Comparison of ENCODE assay signal across 8 cellular contexts in genomic region chrX:30504309-30504708, GRCh38.
DNase-seq lines count a peak whose midpoint lies in the region; ATAC-seq and TF ChIP-seq lines count a peak whose summit lies in the region.

No MANE protein-coding gene starts in this region.

- H3K4me3 Mint-ChIP-seq in H9: no peak overlapping the region
- no peak overlapping the region for H3K4me3 Mint-ChIP-seq in glutamatergic neuron (ENCODE audit: unreplicated experiment)
- no peak overlapping the region for H3K4me3 Mint-ChIP-seq in CD8-positive, alpha-beta memory T cell

- H3K27ac ChIP-seq in H9 (ENCODE audit: insufficient read length, low read depth, low read length): no peak overlapping the region
- no peak overlapping the region for H3K27ac ChIP-seq in CD8-positive, alpha-beta memory T cell (ENCODE audit: low read depth, low read length)

- no peak overlapping the region for H3K23ac ChIP-seq in H9 (ENCODE audit: insufficient read length, low read depth, low read length)

- ATAC-seq in GM18519 (IDR thresholded peaks at IDR 0.05; ENCODE audit: low FRiP score, unreplicated experiment) (no peak), GM19035 (IDR thresholded peaks at IDR 0.05; ENCODE audit: unreplicated experiment) (no peak)

- H3K18ac ChIP-seq in H9 (ENCODE audit: insufficient read length, low read depth, low read length): no peak overlapping the region

- H3K27ac Mint-ChIP-seq in H9 (no peak overlapping the region), glutamatergic neuron (ENCODE audit: unreplicated experiment) (no peak overlapping the region)
- no peak overlapping the region for H3K27ac Mint-ChIP-seq in CD8-positive, alpha-beta memory T cell

- no peak overlapping the region for H3T11ph ChIP-seq in H9 (ENCODE audit: low read length)

- H2BK15ac ChIP-seq in H9 (ENCODE audit: low read depth, low read length): no peak overlapping the region

- no peak overlapping the region for H2AK5ac ChIP-seq in H9 (ENCODE audit: insufficient read length, low read length)

- no peak overlapping the region for H2BK12ac ChIP-seq in H9 (ENCODE audit: insufficient read length, low read depth, low read length)

- no peak overlapping the region for H3K4ac ChIP-seq in H9 (ENCODE audit: low read depth, low read length)

- no CpG with 5 or more reads among the region's 2 CpGs for WGBS in H9 (ENCODE audit: extremely low coverage, insufficient read length, low lambda C conversion rate)

- no peak overlapping the region for H3K9ac ChIP-seq in H9 (ENCODE audit: extremely low read depth, insufficient read length, low read length)

- peak; percentile 80 for TF ChIP-seq CTCF in H9 (conservative IDR thresholded peaks at IDR 0.05)
- TF ChIP-seq CTCF in glutamatergic neuron (IDR thresholded peaks at IDR 0.05; ENCODE audit: partially characterized antibody, unreplicated experiment): peak; percentile 64

- H3K4me1 Mint-ChIP-seq in H9 (peaks cover 13 to 16% of the 10 kb centered on the region in 2 experiments), glutamatergic neuron (ENCODE audit: low read depth, unreplicated experiment) (no peaks in the 10 kb centered on the region)
- no peaks in the 10 kb centered on the region for H3K4me1 Mint-ChIP-seq in CD8-positive, alpha-beta memory T cell

- H4K91ac ChIP-seq in H9 (ENCODE audit: insufficient read length, low read depth, low read length): no peak overlapping the region

- H3K27me3 Mint-ChIP-seq in H9 (ENCODE audit: low read depth) (no peaks in the 10 kb centered on the region), glutamatergic neuron (ENCODE audit: unreplicated experiment) (no peaks in the 10 kb centered on the region)
- H3K27me3 Mint-ChIP-seq in CD8-positive, alpha-beta memory T cell: peaks cover 2 to 4% of the 10 kb centered on the region in 2 donors

- H3K79me2 ChIP-seq in H9 (ENCODE audit: insufficient read depth, low read length): no peaks in the 10 kb centered on the region

- no peak overlapping the region for H2AFZ ChIP-seq in H9 (ENCODE audit: low read length)

- CTCF ChIA-PET in CD8-positive, alpha-beta memory T cell (lab: Charles Lee): no interaction called here

- no peaks in the 10 kb centered on the region for H3K23me2 ChIP-seq in H9 (ENCODE audit: insufficient read length, low read depth, low read length, poor library complexity, severe bottlenecking)

- no peaks in the 10 kb centered on the region for H3K27me3 ChIP-seq in H9 (ENCODE audit: insufficient read depth, low read length)
- H3K27me3 ChIP-seq in CD8-positive, alpha-beta memory T cell (ENCODE audit: insufficient read depth, low read length, poor library complexity, severe bottlenecking): no peaks in the 10 kb centered on the region

- no peak overlapping the region for H3K56ac ChIP-seq in H9 (ENCODE audit: insufficient read length, low read depth, low read length)

- H4K20me1 ChIP-seq in H9 (ENCODE audit: control insufficient read depth, insufficient read depth, insufficient read length): no peaks in the 10 kb centered on the region

- H3K79me1 ChIP-seq in H9 (ENCODE audit: insufficient read depth, low read depth, low read length, poor library complexity, severe bottlenecking): no peaks in the 10 kb centered on the region

- H3K9me3 Mint-ChIP-seq in H9 (peaks cover 5 to 19% of the 10 kb centered on the region in 2 experiments), glutamatergic neuron (ENCODE audit: unreplicated experiment) (no peaks in the 10 kb centered on the region)
- no peaks in the 10 kb centered on the region for H3K9me3 Mint-ChIP-seq in CD8-positive, alpha-beta memory T cell

- no peak overlapping the region for H2BK120ac ChIP-seq in H9 (ENCODE audit: low read depth, low read length, poor library complexity, severe bottlenecking)

- no peak overlapping the region for H3K14ac ChIP-seq in H9 (ENCODE audit: insufficient read depth, low read length)

- no peak overlapping the region for H4K5ac ChIP-seq in H9 (ENCODE audit: insufficient read length, low read depth, low read length)

- no peak overlapping the region for H2BK20ac ChIP-seq in H9 (ENCODE audit: low read depth, low read length, poor library complexity, severe bottlenecking)

- no peaks in the 10 kb centered on the region for H3K36me3 ChIP-seq in CD8-positive, alpha-beta memory T cell (ENCODE audit: insufficient read depth, low read length)

- H3K36me3 Mint-ChIP-seq in H9 (ENCODE audit: insufficient read depth in 1 of 3, low read depth in 3 of 3): no peaks in the 10 kb centered on the region
- no peaks in the 10 kb centered on the region for H3K36me3 Mint-ChIP-seq in glutamatergic neuron (ENCODE audit: unreplicated experiment)
- no peaks in the 10 kb centered on the region for H3K36me3 Mint-ChIP-seq in CD8-positive, alpha-beta memory T cell

- H3K9me3 ChIP-seq in H9 (ENCODE audit: control insufficient read depth, low read depth, low read length): no peaks in the 10 kb centered on the region
- H3K9me3 ChIP-seq in CD8-positive, alpha-beta memory T cell (ENCODE audit: low read length): no peaks in the 10 kb centered on the region

- no peak overlapping the region for H3K4me2 ChIP-seq in H9 (ENCODE audit: insufficient read depth, insufficient read length, low read length)

- no peak overlapping the region for H3K4me3 ChIP-seq in CD8-positive, alpha-beta memory T cell (ENCODE audit: low read length)

- no peaks in the 10 kb centered on the region for H3K4me1 ChIP-seq in H9 (ENCODE audit: insufficient read depth, low read length)
- no peaks in the 10 kb centered on the region for H3K4me1 ChIP-seq in CD8-positive, alpha-beta memory T cell (ENCODE audit: insufficient read depth, low read length)

- DNase-seq in AG20443 (ENCODE audit: low spot score) (peak; percentile 11), H9 (no peak), RPMI7951 (ENCODE audit: low read depth) (peak; percentile 37), glutamatergic neuron (no peak), islet precursor cell (no peak)
- no peak for DNase-seq in CD8-positive, alpha-beta memory T cell

- H4K8ac ChIP-seq in H9 (replicated peaks; ENCODE audit: insufficient read length, low read depth, low read length): no peak overlapping the region

- POLR2A ChIA-PET in CD8-positive, alpha-beta memory T cell (lab: Charles Lee): no interaction called here

- H2BK5ac ChIP-seq in H9 (ENCODE audit: insufficient read length, low read length): no peak overlapping the region

Comparison
In these comparisons a context has a peak if more than half of its experiments do, and no peak if none do; other contexts are left out.
1. DNase-seq: peak in AG20443 (single experiment) and RPMI7951 (single experiment); none in H9 (single experiment), glutamatergic neuron (single experiment), CD8-positive, alpha-beta memory T cell (0 of 5) and islet precursor cell (single experiment).